ENCODE assay signal across 9 cellular contexts in the genomic region with DNA sequence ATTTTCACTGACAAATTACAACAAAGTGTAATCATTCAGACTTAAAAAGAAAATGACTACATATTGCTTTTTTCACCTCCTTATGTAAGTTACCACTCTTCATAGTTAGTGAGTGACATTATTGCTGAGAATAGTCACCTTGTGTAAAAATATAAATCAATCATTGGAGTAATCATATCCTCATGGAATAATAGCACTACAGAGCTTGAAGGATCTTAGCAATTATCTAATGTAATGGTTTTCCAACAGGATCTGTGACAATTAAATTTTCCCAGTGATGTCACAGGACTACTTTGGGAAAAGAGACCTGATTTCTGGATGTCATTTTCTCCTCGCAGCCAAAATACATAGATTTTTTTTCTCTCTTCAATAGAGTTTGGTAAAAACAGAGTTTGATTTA.
"Had no signal": no experiment of that assay in that cellular context is flagged by ENCODE, and none has a peak within 500 bp of the region (broad histone marks: within the 10 kb centered on the region; RNA-seq: fewer than 3 reads in every experiment).

No MANE protein-coding gene starts in this region.

- H2AFZ ChIP-seq: GM23248 had no signal

- ATAC-seq: HCT116, HepG2 had no signal

- H3K9me3 ChIP-seq: HAP-1 had no signal

- H3K4me3 ChIP-seq: GM23248, HAP-1 had no signal

- H3K36me3 ChIP-seq: HAP-1 had no signal

- H3K9ac ChIP-seq: GM23248 had no signal

- DNase-seq: GM23248, GOT3, H7, HFFc6, KBM-7 had no signal

- H3K27ac ChIP-seq: GM23248, HL-60 had no signal
